8 cellular contexts compared by ENCODE assay signal in genomic region chr19:4970558-4971423, GRCh38. TPM values are rescaled to one million over a fixed set of nuclear protein-coding genes. Genes with fewer than 3 reads are reported as not detected.
DNase-seq lines count a peak whose midpoint lies in the region; ATAC-seq and TF ChIP-seq lines count a peak whose summit lies in the region.

No MANE protein-coding gene starts in this region.

- peak overlapping the region; percentile 100 for H3K4me2 ChIP-seq in hepatocyte

- peaks cover 23% of the 10 kb centered on the region for H3K4me1 ChIP-seq in hepatocyte (ENCODE audit: insufficient read depth)

- CTCF ChIA-PET in activated CD8-positive, alpha-beta T cell treated with anti-CD3 and anti-CD28 coated beads for 36 hours (lab: Charles Lee), result interaction anchor here (1.3 to 5.6 kb wide), 6 partner anchors 59 to 161 kb away, joined by 3 to 30 read pairs (median 4); no protein-coding TSS in a partner anchor

- no peaks in the 10 kb centered on the region for H3K36me3 ChIP-seq in hepatocyte (replicated peaks; ENCODE audit: insufficient read depth, low read depth)

- DNase-seq in Right ventricle myocardium inferior (ENCODE audit: missing footprints) (no peak), left cardiac atrium (no peak), hepatocyte (ENCODE audit: low spot score) (no peak), NCI-H2227 treated with DMSO at 0.1 percent for 48 hours (lab: John Stamatoyannopoulos, UW) (no peak), NCI-H1436 treated with DMSO at 0.1 percent for 48 hours (lab: John Stamatoyannopoulos, UW) (no peak)
- DNase-seq in activated CD8-positive, alpha-beta T cell treated with anti-CD3 and anti-CD28 coated beads for 36 hours, result no peak

- intact Hi-C loops in Right ventricle myocardium inferior (cut with DNase I) (loop anchor here (2.0 kb wide), 2 partner anchors 52 to 60 kb away; no protein-coding TSS in a partner anchor), left cardiac atrium (cut with DNase I) (loop anchor here in 1 of 2 donors (10.0 kb wide), 1 partner anchor 54 kb away; no protein-coding TSS in a partner anchor)
- intact Hi-C loops in activated CD8-positive, alpha-beta T cell treated with anti-CD3 and anti-CD28 coated beads for 36 hours (cut with micrococcal nuclease), result no loop called here

- TF ChIP-seq CTCF in activated CD8-positive, alpha-beta T cell treated with anti-CD3 and anti-CD28 coated beads for 36 hours (IDR thresholded peaks at IDR 0.05), result no peak
- TF ChIP-seq CTCF in hepatocyte (IDR thresholded peaks at IDR 0.05; ENCODE audit: poor library complexity), result no peak

- H2AFZ ChIP-seq in hepatocyte, result no peak overlapping the region

- peak overlapping the region; percentile 3 for H3K27ac Mint-ChIP-seq in activated CD8-positive, alpha-beta T cell treated with anti-CD3 and anti-CD28 coated beads for 36 hours

- peaks cover 51% of the 10 kb centered on the region for H4K20me1 ChIP-seq in hepatocyte (ENCODE audit: insufficient read depth, poor library complexity, severe bottlenecking)

- ATAC-seq in Right ventricle myocardium inferior (peak; percentile 12), left cardiac atrium (no peak), GM18909 (IDR thresholded peaks at IDR 0.05; ENCODE audit: poor library complexity, unreplicated experiment) (no peak)
- ATAC-seq in activated CD8-positive, alpha-beta T cell treated with anti-CD3 and anti-CD28 coated beads for 36 hours, result no peak

- H3K27ac ChIP-seq in hepatocyte, result peak overlapping the region; percentile 69
- peak overlapping the region in 15 of 21 experiments; percentile 17 to 88 (median 76) for H3K27ac ChIP-seq in skin epidermis

- H3K4me3 Mint-ChIP-seq in activated CD8-positive, alpha-beta T cell treated with anti-CD3 and anti-CD28 coated beads for 36 hours, result peak overlapping the region; percentile 95

- H3K9me3 Mint-ChIP-seq in activated CD8-positive, alpha-beta T cell treated with anti-CD3 and anti-CD28 coated beads for 36 hours, result no peaks in the 10 kb centered on the region

- H3K27me3 Mint-ChIP-seq in activated CD8-positive, alpha-beta T cell treated with anti-CD3 and anti-CD28 coated beads for 36 hours, result no peaks in the 10 kb centered on the region

- H3K27me3 ChIP-seq in hepatocyte, result no peaks in the 10 kb centered on the region

- 4% methylated on average over 31 of the region's 31 CpGs for WGBS in hepatocyte (ENCODE audit: low lambda C conversion rate, missing lambda C conversion rate)

- peaks cover 40% of the 10 kb centered on the region for H3K4me1 Mint-ChIP-seq in activated CD8-positive, alpha-beta T cell treated with anti-CD3 and anti-CD28 coated beads for 36 hours (ENCODE audit: low read depth)

- H3K36me3 Mint-ChIP-seq in activated CD8-positive, alpha-beta T cell treated with anti-CD3 and anti-CD28 coated beads for 36 hours (ENCODE audit: low read depth), result peaks cover 8% of the 10 kb centered on the region

- H3K79me2 ChIP-seq in hepatocyte, result peaks cover 63% of the 10 kb centered on the region

- H3K9me3 ChIP-seq in hepatocyte (ENCODE audit: low read depth), result no peaks in the 10 kb centered on the region

- POLR2A ChIA-PET in activated CD8-positive, alpha-beta T cell treated with anti-CD3 and anti-CD28 coated beads for 36 hours (lab: Charles Lee), result interaction anchor here (0.8 to 1.9 kb wide), 4 partner anchors 9 to 59 kb away, joined by 3 to 5 read pairs (median 4); no protein-coding TSS in a partner anchor

- no peaks in the 10 kb centered on the region for H3K9me2 ChIP-seq in hepatocyte (replicated peaks; ENCODE audit: insufficient read depth)

- peak overlapping the region; percentile 84 for H3K4me3 ChIP-seq in hepatocyte
- H3K4me3 ChIP-seq in skin epidermis, result peak overlapping the region; percentile 37 to 68 (median 62)

RNA-seq across cellular contexts. Expression of gene KDM4B, which starts 1.9 kb away (rescaled TPM):
- total RNA-seq in Right ventricle myocardium inferior (38.6 TPM), left cardiac atrium (10 to 100 TPM; 22.2 to 27.8 TPM), hepatocyte (18.4 and 22.2 TPM in 2 replicates)
- total RNA-seq in activated CD8-positive, alpha-beta T cell treated with anti-CD3 and anti-CD28 coated beads for 36 hours, result 10 to 100 TPM; 46.3 to 46.6 TPM
- 29.6 and 34.0 TPM in 2 replicates for polyA plus RNA-seq in hepatocyte
